In genomic region chr12:112005419-112006395, GRCh38 we compare ENCODE assay signal across 1 cellular context.
TF ChIP-seq lines count a peak whose summit lies in the region.

No MANE protein-coding gene starts in this region.

TF ChIP-seq in K562, 482 proteins besides CTCF, POLR2A, EP300 and RAD21 (continued from another document and continues in another):
- TF ChIP-seq REST (CRISPR knock-in tag; IDR thresholded peaks at IDR 0.05; ENCODE audit: low read depth), result no peak
- no peak for TF ChIP-seq PRMT5 (CRISPR knock-in tag; IDR thresholded peaks at IDR 0.05)
- no peak for TF ChIP-seq ZBTB9 (CRISPR knock-in tag; IDR thresholded peaks at IDR 0.05)
- peak; percentile 91 for TF ChIP-seq ATF3 (IDR thresholded peaks at IDR 0.05)
- no peak for TF ChIP-seq ATF3 (CRISPR knock-in tag; conservative IDR thresholded peaks at IDR 0.05)
- TF ChIP-seq NCOA4 (IDR thresholded peaks at IDR 0.05; ENCODE audit: partially characterized antibody), result peak; percentile 62
- no peak for TF ChIP-seq IFI16 (CRISPR knock-in tag; IDR thresholded peaks at IDR 0.05)
- no peak for TF ChIP-seq U2AF1 (optimal IDR thresholded peaks at IDR 0.05; ENCODE audit: low read depth, low read length)
- 0 out of 2 replicates have a peak, but pooled peaks have one; percentile 9 for TF ChIP-seq CXXC5 (CRISPR knock-in tag; IDR thresholded peaks at IDR 0.05)
- TF ChIP-seq EP400 (IDR thresholded peaks at IDR 0.05), result peak; percentile 45; the same call in 1 of the 2 replicates
- no peak for TF ChIP-seq TCF3 (CRISPR knock-in tag; IDR thresholded peaks at IDR 0.05)
- TF ChIP-seq NRF1 (conservative IDR thresholded peaks at IDR 0.05 in 1 of 2, IDR thresholded peaks at IDR 0.05 in 1 of 2), result peak in 1 of 2 experiments; percentile 51; a peak in 2 of 4 replicates
- peak; percentile 68; the same call in 1 of the 2 replicates for TF ChIP-seq HDGF (IDR thresholded peaks at IDR 0.05)
- TF ChIP-seq SMARCC2 (IDR thresholded peaks at IDR 0.05; ENCODE audit: low read depth), result peak; percentile 73
- TF ChIP-seq NCOA1 (IDR thresholded peaks at IDR 0.05; ENCODE audit: low read depth), result 0 out of 2 replicates have a peak, but pooled peaks have one; percentile 36
- TF ChIP-seq AFF1 (IDR thresholded peaks at IDR 0.05; ENCODE audit: low read depth in 1 of 2, partially characterized antibody in 2 of 2), result peak; percentile 49 to 61
- TF ChIP-seq LEF1 (IDR thresholded peaks at IDR 0.05), result peak; percentile 44
- TF ChIP-seq ZNF592 (IDR thresholded peaks at IDR 0.05), result peak; percentile 22; the same call in 1 of the 2 replicates
- 0 out of 2 replicates have a peak, but pooled peaks have one; percentile 40 for TF ChIP-seq MEF2D (tag; conservative IDR thresholded peaks at IDR 0.05; ENCODE audit: low read depth)
- TF ChIP-seq ARID1B (IDR thresholded peaks at IDR 0.05), result peak; percentile 81
- no peak for TF ChIP-seq NR0B1 (IDR thresholded peaks at IDR 0.05; ENCODE audit: partially characterized antibody)
- TF ChIP-seq L3MBTL2 (IDR thresholded peaks at IDR 0.05), result no peak
- TF ChIP-seq BRD9 (IDR thresholded peaks at IDR 0.05; ENCODE audit: low read depth, partially characterized antibody), result peak; percentile 71
- 0 out of 2 replicates have a peak, but pooled peaks have one; percentile 57 for TF ChIP-seq THRB (CRISPR knock-in tag; conservative IDR thresholded peaks at IDR 0.05)
- TF ChIP-seq MAFF (IDR thresholded peaks at IDR 0.05; ENCODE audit: low read length), result peak; percentile 74
- peak; percentile 96 for TF ChIP-seq MAFG (tag; conservative IDR thresholded peaks at IDR 0.05)
- TF ChIP-seq TOE1 (IDR thresholded peaks at IDR 0.05; ENCODE audit: borderline replicate concordance), result 0 out of 2 replicates have a peak, but pooled peaks have one; percentile 38
- TF ChIP-seq TOE1 (CRISPR knock-in tag; IDR thresholded peaks at IDR 0.05; ENCODE audit: borderline replicate concordance, low read depth), result no peak
- TF ChIP-seq SMAD3 (CRISPR knock-in tag; conservative IDR thresholded peaks at IDR 0.05), result no peak
- TF ChIP-seq ZSCAN29 (IDR thresholded peaks at IDR 0.05), result no peak
- TF ChIP-seq ZNF316 (IDR thresholded peaks at IDR 0.05), result peak; percentile 97
- TF ChIP-seq KDM5B (IDR thresholded peaks at IDR 0.05; ENCODE audit: insufficient replicate concordance, low read depth, low read length), result no peak
- TF ChIP-seq MBD1 (CRISPR knock-in tag; IDR thresholded peaks at IDR 0.05), result no peak
- no peak for TF ChIP-seq CREBBP (IDR thresholded peaks at IDR 0.05; ENCODE audit: low read depth, low read length)
- peak; percentile 61; the same call in 1 of the 2 replicates for TF ChIP-seq NKRF (IDR thresholded peaks at IDR 0.05; ENCODE audit: borderline replicate concordance)
- TF ChIP-seq BDP1 (IDR thresholded peaks at IDR 0.05; ENCODE audit: insufficient read depth, insufficient read length), result no peak
- TF ChIP-seq RB1 (IDR thresholded peaks at IDR 0.05; ENCODE audit: low read depth), result no peak
